ENCODE assay signal across 17 cellular contexts in genomic region chr6:54193560-54193959, GRCh38.
DNase-seq lines count a peak whose midpoint lies in the region; ATAC-seq and TF ChIP-seq lines count a peak whose summit lies in the region.
"Had no signal": no experiment of that assay in that cellular context is flagged by ENCODE, and none has a peak within 500 bp of the region (broad histone marks: within the 10 kb centered on the region; RNA-seq: fewer than 3 reads in every experiment).

No MANE protein-coding gene starts in this region.

- DNase-seq in iris pigment epithelial cell (ENCODE audit: low read depth) = peak; percentile 56
- DNase-seq in trophoblast cell = no peak
- no peak for DNase-seq in foreskin keratinocyte
- DNase-seq in OCI-LY7 (ENCODE audit: low spot score) = no peak
- no peak for DNase-seq in midbrain (lab: John Stamatoyannopoulos, UW)
- DNase-seq: activated gamma-delta T cell treated with Interleukin-2 at 50 U/mL for 16 hours, NCI-H1105 treated with DMSO at 0.1 percent for 48 hours, NCI-H526 treated with DMSO at 0.1 percent for 48 hours, OCI-M1, spleen had no signal

- no peaks in the 10 kb centered on the region for H3K36me3 Mint-ChIP-seq in brain

- no peaks in the 10 kb centered on the region for H3K9me3 Mint-ChIP-seq in brain

- no peaks in the 10 kb centered on the region for H3K9me2 ChIP-seq in OCI-LY7 (ENCODE audit: insufficient read depth, low read length)

- no peak overlapping the region for H4K8ac ChIP-seq in trophoblast cell (ENCODE audit: low read depth, low read length)

- H3K27me3 Mint-ChIP-seq in brain = no peaks in the 10 kb centered on the region
- H3K27me3 Mint-ChIP-seq: B cell had no signal

- no peak overlapping the region for H2BK5ac ChIP-seq in trophoblast cell (ENCODE audit: low read depth, low read length, poor library complexity)

- H3K4ac ChIP-seq in trophoblast cell (ENCODE audit: low read depth, low read length) = no peak overlapping the region

- no peak overlapping the region for H3K23ac ChIP-seq in trophoblast cell (ENCODE audit: low read length)

- intact Hi-C loops in OCI-LY7 (cut with micrococcal nuclease; ENCODE audit: unreplicated experiment) = no loop called here

- H3K36me3 ChIP-seq in HUES48 (ENCODE audit: control insufficient read depth, insufficient read depth, low read length) (no peaks in the 10 kb centered on the region), trophoblast cell (ENCODE audit: control insufficient read depth in 1 of 2, insufficient read depth in 2 of 2, low read length in 2 of 2) (no peaks in the 10 kb centered on the region), OCI-LY7 (ENCODE audit: insufficient read depth, low read length) (no peaks in the 10 kb centered on the region)
- H3K36me3 ChIP-seq: gastroesophageal sphincter, spleen, thoracic aorta had no signal

- H3K27me3 ChIP-seq in HUES48 (ENCODE audit: control insufficient read depth, insufficient read depth, low read length) (no peaks in the 10 kb centered on the region), trophoblast cell (ENCODE audit: insufficient read depth, low read length) (no peaks in the 10 kb centered on the region), foreskin keratinocyte (no peaks in the 10 kb centered on the region)
- H3K27me3 ChIP-seq: gastroesophageal sphincter, spleen had no signal

- H3K9me3 ChIP-seq in HUES48 (ENCODE audit: control insufficient read depth, insufficient read depth, low read length) = no peaks in the 10 kb centered on the region
- no peaks in the 10 kb centered on the region for H3K9me3 ChIP-seq in trophoblast cell (ENCODE audit: insufficient read depth, low read depth, low read length)
- no peaks in the 10 kb centered on the region for H3K9me3 ChIP-seq in OCI-LY7 (ENCODE audit: low read length)
- H3K9me3 ChIP-seq: gastroesophageal sphincter, spleen, thoracic aorta had no signal

- H3K4me3 Mint-ChIP-seq in brain = no peak overlapping the region
- H3K4me3 Mint-ChIP-seq: B cell had no signal

- WGBS in trophoblast cell (ENCODE audit: extremely low coverage, insufficient coverage, insufficient read length) = no CpG with 5 or more reads among the region's 3 CpGs

- no peaks in the 10 kb centered on the region for H3K79me2 ChIP-seq in trophoblast cell (ENCODE audit: control insufficient read depth, insufficient read depth, low read length, poor library complexity)
- H3K79me2 ChIP-seq in OCI-LY7 (ENCODE audit: insufficient read depth, low read depth, low read length) = no peaks in the 10 kb centered on the region

- H2AFZ ChIP-seq in trophoblast cell (ENCODE audit: insufficient read depth, low read length, poor library complexity) (no peak overlapping the region), OCI-LY7 (ENCODE audit: low read length) (no peak overlapping the region)

- H3K27ac ChIP-seq in HUES48 (ENCODE audit: low read depth, low read length) = peak overlapping the region; percentile 90
- H3K27ac ChIP-seq in trophoblast cell (ENCODE audit: low read depth, low read length) = peak overlapping the region; percentile 82
- no peak overlapping the region for H3K27ac ChIP-seq in foreskin keratinocyte
- H3K27ac ChIP-seq in OCI-LY7 (ENCODE audit: low read depth, low read length, poor library complexity, severe bottlenecking) = no peak overlapping the region
- H3K27ac ChIP-seq: gastroesophageal sphincter, spleen, thoracic aorta had no signal

- H2BK12ac ChIP-seq in trophoblast cell (ENCODE audit: low read length) = no peak overlapping the region

- TF ChIP-seq CTCF in brain (conservative IDR thresholded peaks at IDR 0.05) = no peak
- no peak for TF ChIP-seq CTCF in foreskin keratinocyte (conservative IDR thresholded peaks at IDR 0.05)
- no peak for TF ChIP-seq CTCF in OCI-LY7 (conservative IDR thresholded peaks at IDR 0.05; ENCODE audit: low read length)

- peaks cover 22% of the 10 kb centered on the region for H3K4me1 Mint-ChIP-seq in brain
- H3K4me1 Mint-ChIP-seq: B cell had no signal

- H4K20me1 ChIP-seq in OCI-LY7 (ENCODE audit: insufficient read depth, low read length) = no peaks in the 10 kb centered on the region

- BruUV-seq in OCI-LY7 (replicated peaks; lab: Mats Ljungman, UMichigan) = no TSS peak

- no peak overlapping the region for H2BK120ac ChIP-seq in trophoblast cell (ENCODE audit: insufficient read depth, low read length, poor library complexity)

- no peak overlapping the region for H3K18ac ChIP-seq in trophoblast cell (ENCODE audit: low read length)

- no peak overlapping the region for H3K4me3 ChIP-seq in HUES48 (ENCODE audit: low read depth, low read length)
- H3K4me3 ChIP-seq in trophoblast cell (ENCODE audit: low read depth, low read length) = no peak overlapping the region
- H3K4me3 ChIP-seq in OCI-LY7 (ENCODE audit: low read depth, low read length, poor library complexity, severe bottlenecking) = no peak overlapping the region
- H3K4me3 ChIP-seq: gastroesophageal sphincter, SK-N-MC, spleen, thoracic aorta had no signal

- H4K12ac ChIP-seq in trophoblast cell (ENCODE audit: low read depth, low read length) = no peak overlapping the region

- no peak overlapping the region for H3K9ac ChIP-seq in HUES48 (ENCODE audit: low read depth, low read length)
- no peak overlapping the region for H3K9ac ChIP-seq in trophoblast cell (ENCODE audit: low read length)

- CTCF ChIA-PET in OCI-LY7 (lab: Charles Lee; ENCODE audit: unreplicated experiment) = no interaction called here

- no peak overlapping the region for H4K91ac ChIP-seq in trophoblast cell (ENCODE audit: low read depth, low read length)

- H3K14ac ChIP-seq in trophoblast cell (ENCODE audit: low read length) = no peak overlapping the region

- H3K79me1 ChIP-seq in trophoblast cell (ENCODE audit: low read length) = no peaks in the 10 kb centered on the region

- POLR2A ChIA-PET in OCI-LY7 (lab: Charles Lee) = no interaction called here

- ATAC-seq in foreskin keratinocyte (no peak), GM19463 (IDR thresholded peaks at IDR 0.05; ENCODE audit: unreplicated experiment) (no peak)
- ATAC-seq: gastroesophageal sphincter had no signal

- H2AK5ac ChIP-seq in trophoblast cell (ENCODE audit: low read length) = no peak overlapping the region

- H3K4me1 ChIP-seq in HUES48 (ENCODE audit: control insufficient read depth, insufficient read depth, low read length) (peaks cover 19% of the 10 kb centered on the region), trophoblast cell (ENCODE audit: control insufficient read depth in 1 of 2, insufficient read depth in 2 of 2, low read length in 2 of 2) (no peaks in the 10 kb centered on the region), foreskin keratinocyte (no peaks in the 10 kb centered on the region), OCI-LY7 (ENCODE audit: insufficient read depth, low read length, poor library complexity, severe bottlenecking) (no peaks in the 10 kb centered on the region)
- H3K4me1 ChIP-seq: gastroesophageal sphincter, spleen had no signal

- H3K4me2 ChIP-seq in trophoblast cell (ENCODE audit: low read length) (peak overlapping the region; percentile 43), OCI-LY7 (ENCODE audit: low read length) (no peak overlapping the region)

- peak overlapping the region in 3 of 5 experiments; percentile 58 to 92 (median 83) for H3K27ac Mint-ChIP-seq in brain
- H3K27ac Mint-ChIP-seq: B cell had no signal

Comparison
In these comparisons a context has a peak if more than half of its experiments do, and no peak if none do; other contexts are left out.
1. H3K27ac ChIP-seq: peak in HUES48 (single experiment) and trophoblast cell (single experiment); none in foreskin keratinocyte (single experiment) and OCI-LY7 (single experiment).